ENCODE assay signal across 25 cellular contexts in the genomic region with DNA sequence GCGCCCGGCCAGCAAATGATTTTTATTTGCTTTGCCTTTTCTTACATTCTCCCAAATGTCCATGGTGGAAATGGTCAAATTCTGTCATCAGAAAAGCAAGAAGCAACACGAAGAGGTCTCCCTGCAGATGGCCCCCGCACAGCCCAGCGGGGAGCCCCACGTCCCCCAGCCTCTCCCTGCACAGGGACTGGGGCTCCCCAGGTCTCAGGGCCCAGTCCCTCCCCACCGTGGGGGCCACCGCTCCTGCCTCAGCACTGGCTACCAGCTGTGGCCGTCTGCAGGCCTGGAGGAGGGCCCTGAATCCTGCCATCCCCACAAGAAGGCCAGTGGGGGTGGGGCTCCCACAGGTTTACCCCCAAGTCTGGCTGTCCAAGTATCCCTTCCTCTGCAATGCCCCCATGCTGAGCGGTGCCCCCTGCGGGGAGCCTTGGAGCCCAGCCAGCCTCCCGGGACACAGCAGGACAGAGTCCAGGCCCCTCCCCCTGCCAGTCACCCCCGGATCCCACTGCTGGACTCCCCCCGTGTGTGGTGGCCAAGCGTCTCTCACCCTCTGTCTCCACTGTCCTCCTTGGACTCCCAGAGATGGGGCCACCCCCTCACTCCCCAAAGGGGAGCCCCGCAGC. TPM values are rescaled to one million over a fixed set of nuclear protein-coding genes. Genes with fewer than 3 reads are reported as not detected.
"Had no signal": no experiment of that assay in that cellular context is flagged by ENCODE, and none has a peak within 500 bp of the region (broad histone marks: within the 10 kb centered on the region; RNA-seq: fewer than 3 reads in every experiment).

No MANE protein-coding gene starts in this region.

- H3K36me3 ChIP-seq: SJCRH30 had no signal

- H3K4me3 ChIP-seq: K562, SJCRH30 had no signal

- ATAC-seq: SK-N-SH treated with all-trans-retinoic acid at 6 μM for 48 hours had no signal

- H3K9me3 ChIP-seq: SJCRH30 had no signal

- DNase-seq: IMR-90, Kasumi-1, MM.1S, MV-4-11, NCI-H1048, NCI-H1105, NCI-H1417, NCI-H1436 treated with DMSO at 0.1 percent for 48 hours, NCI-H1694, NCI-H187 treated with DMSO at 0.1 percent for 48 hours, NCI-H2029 treated with DMSO at 0.1 percent for 48 hours, NCI-H2171 treated with DMSO at 0.1 percent for 48 hours, NCI-H446, NCI-H510A, NCI-H524 treated with DMSO at 0.1 percent for 48 hours, NCI-H69, NCI-H774, RPMI8226, SHP77 treated with DMSO at 0.1 percent for 48 hours, SJCRH30, T-helper 1 cell had no signal

- H3K27ac ChIP-seq: KMS-11, SJCRH30 had no signal

RNA-seq across cellular contexts. Expression of a gene that starts 38.2 kb away (rescaled TPM):
- total RNA-seq: M059J had no signal
